In genomic region chr2:48415765-48416515, GRCh38 we compare ENCODE assay signal across 1 cellular context.
TF ChIP-seq lines count a peak whose summit lies in the region.

No MANE protein-coding gene starts in this region.

TF ChIP-seq in HepG2, 621 proteins besides CTCF, POLR2A, EP300 and RAD21 (continued from another document and continues in another):
- TF ChIP-seq, protein P1, sequence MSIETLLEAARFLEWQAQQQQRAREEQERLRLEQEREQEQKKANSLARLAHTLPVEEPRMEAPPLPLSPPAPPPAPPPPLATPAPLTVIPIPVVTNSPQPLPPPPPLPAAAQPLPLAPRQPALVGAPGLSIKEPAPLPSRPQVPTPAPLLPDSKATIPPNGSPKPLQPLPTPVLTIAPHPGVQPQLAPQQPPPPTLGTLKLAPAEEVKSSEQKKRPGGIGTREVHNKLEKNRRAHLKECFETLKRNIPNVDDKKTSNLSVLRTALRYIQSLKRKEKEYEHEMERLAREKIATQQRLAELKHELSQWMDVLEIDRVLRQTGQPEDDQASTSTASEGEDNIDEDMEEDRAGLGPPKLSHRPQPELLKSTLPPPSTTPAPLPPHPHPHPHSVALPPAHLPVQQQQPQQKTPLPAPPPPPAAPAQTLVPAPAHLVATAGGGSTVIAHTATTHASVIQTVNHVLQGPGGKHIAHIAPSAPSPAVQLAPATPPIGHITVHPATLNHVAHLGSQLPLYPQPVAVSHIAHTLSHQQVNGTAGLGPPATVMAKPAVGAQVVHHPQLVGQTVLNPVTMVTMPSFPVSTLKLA (IDR thresholded peaks at IDR 0.05) = peak; percentile 66
- peak; percentile 60; the same call in 1 of the 2 replicates for TF ChIP-seq MIER2 (CRISPR knock-in tag; IDR thresholded peaks at IDR 0.05)
- TF ChIP-seq ASH2L (IDR thresholded peaks at IDR 0.05; ENCODE audit: insufficient read length, low read depth, low read length) = peak; percentile 61
- TF ChIP-seq, protein P2, sequence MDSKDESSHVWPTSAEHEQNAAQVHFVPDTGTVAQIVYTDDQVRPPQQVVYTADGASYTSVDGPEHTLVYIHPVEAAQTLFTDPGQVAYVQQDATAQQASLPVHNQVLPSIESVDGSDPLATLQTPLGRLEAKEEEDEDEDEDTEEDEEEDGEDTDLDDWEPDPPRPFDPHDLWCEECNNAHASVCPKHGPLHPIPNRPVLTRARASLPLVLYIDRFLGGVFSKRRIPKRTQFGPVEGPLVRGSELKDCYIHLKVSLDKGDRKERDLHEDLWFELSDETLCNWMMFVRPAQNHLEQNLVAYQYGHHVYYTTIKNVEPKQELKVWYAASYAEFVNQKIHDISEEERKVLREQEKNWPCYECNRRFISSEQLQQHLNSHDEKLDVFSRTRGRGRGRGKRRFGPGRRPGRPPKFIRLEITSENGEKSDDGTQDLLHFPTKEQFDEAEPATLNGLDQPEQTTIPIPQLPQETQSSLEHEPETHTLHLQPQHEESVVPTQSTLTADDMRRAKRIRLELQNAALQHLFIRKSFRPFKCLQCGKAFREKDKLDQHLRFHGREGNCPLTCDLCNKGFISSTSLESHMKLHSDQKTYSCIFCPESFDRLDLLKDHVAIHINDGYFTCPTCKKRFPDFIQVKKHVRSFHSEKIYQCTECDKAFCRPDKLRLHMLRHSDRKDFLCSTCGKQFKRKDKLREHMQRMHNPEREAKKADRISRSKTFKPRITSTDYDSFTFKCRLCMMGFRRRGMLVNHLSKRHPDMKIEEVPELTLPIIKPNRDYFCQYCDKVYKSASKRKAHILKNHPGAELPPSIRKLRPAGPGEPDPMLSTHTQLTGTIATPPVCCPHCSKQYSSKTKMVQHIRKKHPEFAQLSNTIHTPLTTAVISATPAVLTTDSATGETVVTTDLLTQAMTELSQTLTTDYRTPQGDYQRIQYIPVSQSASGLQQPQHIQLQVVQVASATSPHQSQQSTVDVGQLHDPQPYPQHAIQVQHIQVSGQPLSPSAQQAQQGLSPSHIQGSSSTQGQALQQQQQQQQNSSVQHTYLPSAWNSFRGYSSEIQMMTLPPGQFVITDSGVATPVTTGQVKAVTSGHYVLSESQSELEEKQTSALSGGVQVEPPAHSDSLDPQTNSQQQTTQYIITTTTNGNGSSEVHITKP (CRISPR knock-in tag; IDR thresholded peaks at IDR 0.05; ENCODE audit: low read depth) = no peak
- peak; percentile 91 for TF ChIP-seq GFI1 (CRISPR knock-in tag; IDR thresholded peaks at IDR 0.05; ENCODE audit: borderline replicate concordance)
- TF ChIP-seq REPIN1 (CRISPR knock-in tag; IDR thresholded peaks at IDR 0.05; ENCODE audit: borderline replicate concordance, low read depth) = peak; percentile 73
- TF ChIP-seq, protein P3, sequence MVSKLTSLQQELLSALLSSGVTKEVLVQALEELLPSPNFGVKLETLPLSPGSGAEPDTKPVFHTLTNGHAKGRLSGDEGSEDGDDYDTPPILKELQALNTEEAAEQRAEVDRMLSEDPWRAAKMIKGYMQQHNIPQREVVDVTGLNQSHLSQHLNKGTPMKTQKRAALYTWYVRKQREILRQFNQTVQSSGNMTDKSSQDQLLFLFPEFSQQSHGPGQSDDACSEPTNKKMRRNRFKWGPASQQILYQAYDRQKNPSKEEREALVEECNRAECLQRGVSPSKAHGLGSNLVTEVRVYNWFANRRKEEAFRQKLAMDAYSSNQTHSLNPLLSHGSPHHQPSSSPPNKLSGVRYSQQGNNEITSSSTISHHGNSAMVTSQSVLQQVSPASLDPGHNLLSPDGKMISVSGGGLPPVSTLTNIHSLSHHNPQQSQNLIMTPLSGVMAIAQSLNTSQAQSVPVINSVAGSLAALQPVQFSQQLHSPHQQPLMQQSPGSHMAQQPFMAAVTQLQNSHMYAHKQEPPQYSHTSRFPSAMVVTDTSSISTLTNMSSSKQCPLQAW (CRISPR knock-in tag; IDR thresholded peaks at IDR 0.05) = peak; percentile 91
- TF ChIP-seq MAX (IDR thresholded peaks at IDR 0.05) = peak; percentile 86
- TF ChIP-seq RXRB (CRISPR knock-in tag; IDR thresholded peaks at IDR 0.05; ENCODE audit: borderline replicate concordance) = peak; percentile 42; the same call in 1 of the 2 replicates
- peak; percentile 80 for TF ChIP-seq TBX2 (CRISPR knock-in tag; IDR thresholded peaks at IDR 0.05; ENCODE audit: borderline replicate concordance)
- no peak for TF ChIP-seq RBM22 (optimal IDR thresholded peaks at IDR 0.05; ENCODE audit: low read length)
- TF ChIP-seq ZNF430 (CRISPR knock-in tag; IDR thresholded peaks at IDR 0.05) = peak; percentile 39; the same call in 1 of the 2 replicates
- TF ChIP-seq RCOR2 (CRISPR knock-in tag; IDR thresholded peaks at IDR 0.05) = peak; percentile 40; the same call in 1 of the 2 replicates
- 0 out of 2 replicates have a peak, but pooled peaks have one; percentile 64 for TF ChIP-seq ZKSCAN8 (CRISPR knock-in tag; IDR thresholded peaks at IDR 0.05; ENCODE audit: borderline replicate concordance)
- TF ChIP-seq ZKSCAN1 (IDR thresholded peaks at IDR 0.05; ENCODE audit: low read length) = no peak
- 0 out of 2 replicates have a peak, but pooled peaks have one; percentile 42 for TF ChIP-seq FOXK1 (CRISPR knock-in tag; IDR thresholded peaks at IDR 0.05; ENCODE audit: borderline replicate concordance, low read depth)
- TF ChIP-seq FOXA3 (CRISPR knock-in tag; IDR thresholded peaks at IDR 0.05) = peak; percentile 69
- no peak for TF ChIP-seq ZIK1 (CRISPR knock-in tag; IDR thresholded peaks at IDR 0.05; ENCODE audit: borderline replicate concordance, low read depth)
- TF ChIP-seq SIX1 (CRISPR knock-in tag; IDR thresholded peaks at IDR 0.05; ENCODE audit: borderline replicate concordance) = peak; percentile 55; the same call in 1 of the 2 replicates
- TF ChIP-seq ZFX (CRISPR knock-in tag; IDR thresholded peaks at IDR 0.05; ENCODE audit: low read depth) = peak; percentile 4; the same call in 1 of the 2 replicates
- no peak for TF ChIP-seq TIGD3 (CRISPR knock-in tag; IDR thresholded peaks at IDR 0.05; ENCODE audit: borderline replicate concordance)
- TF ChIP-seq ZNF703 (CRISPR knock-in tag; IDR thresholded peaks at IDR 0.05; ENCODE audit: borderline replicate concordance) = 0 out of 2 replicates have a peak, but pooled peaks have one; percentile 37
- peak; percentile 76 for TF ChIP-seq CEBPB (IDR thresholded peaks at IDR 0.05; ENCODE audit: borderline replicate concordance, low read depth, low read length)
- TF ChIP-seq BHLHE40 (IDR thresholded peaks at IDR 0.05; ENCODE audit: low read length) = 0 out of 2 replicates have a peak, but pooled peaks have one; percentile 19
- peak; percentile 90 for TF ChIP-seq MYC (CRISPR knock-in tag; IDR thresholded peaks at IDR 0.05; ENCODE audit: borderline replicate concordance)
- no peak for TF ChIP-seq CBFB (CRISPR knock-in tag; IDR thresholded peaks at IDR 0.05)
- TF ChIP-seq ZNF576 (CRISPR knock-in tag; IDR thresholded peaks at IDR 0.05) = no peak
- TF ChIP-seq AHDC1 (CRISPR knock-in tag; IDR thresholded peaks at IDR 0.05; ENCODE audit: borderline replicate concordance) = peak; percentile 64; the same call in 1 of the 2 replicates
- TF ChIP-seq ZBTB43 (CRISPR knock-in tag; conservative IDR thresholded peaks at IDR 0.05) = 0 out of 2 replicates have a peak, but pooled peaks have one; percentile 20
- TF ChIP-seq IRX3 (CRISPR knock-in tag; IDR thresholded peaks at IDR 0.05; ENCODE audit: borderline replicate concordance, low read depth) = 0 out of 2 replicates have a peak, but pooled peaks have one; percentile 64
- TF ChIP-seq ARID3A (IDR thresholded peaks at IDR 0.05; ENCODE audit: low read depth, low read length) = peak; percentile 75
- peak; percentile 53; the same call in 1 of the 2 replicates for TF ChIP-seq DRAP1 (CRISPR knock-in tag; IDR thresholded peaks at IDR 0.05)
- TF ChIP-seq, protein P4, sequence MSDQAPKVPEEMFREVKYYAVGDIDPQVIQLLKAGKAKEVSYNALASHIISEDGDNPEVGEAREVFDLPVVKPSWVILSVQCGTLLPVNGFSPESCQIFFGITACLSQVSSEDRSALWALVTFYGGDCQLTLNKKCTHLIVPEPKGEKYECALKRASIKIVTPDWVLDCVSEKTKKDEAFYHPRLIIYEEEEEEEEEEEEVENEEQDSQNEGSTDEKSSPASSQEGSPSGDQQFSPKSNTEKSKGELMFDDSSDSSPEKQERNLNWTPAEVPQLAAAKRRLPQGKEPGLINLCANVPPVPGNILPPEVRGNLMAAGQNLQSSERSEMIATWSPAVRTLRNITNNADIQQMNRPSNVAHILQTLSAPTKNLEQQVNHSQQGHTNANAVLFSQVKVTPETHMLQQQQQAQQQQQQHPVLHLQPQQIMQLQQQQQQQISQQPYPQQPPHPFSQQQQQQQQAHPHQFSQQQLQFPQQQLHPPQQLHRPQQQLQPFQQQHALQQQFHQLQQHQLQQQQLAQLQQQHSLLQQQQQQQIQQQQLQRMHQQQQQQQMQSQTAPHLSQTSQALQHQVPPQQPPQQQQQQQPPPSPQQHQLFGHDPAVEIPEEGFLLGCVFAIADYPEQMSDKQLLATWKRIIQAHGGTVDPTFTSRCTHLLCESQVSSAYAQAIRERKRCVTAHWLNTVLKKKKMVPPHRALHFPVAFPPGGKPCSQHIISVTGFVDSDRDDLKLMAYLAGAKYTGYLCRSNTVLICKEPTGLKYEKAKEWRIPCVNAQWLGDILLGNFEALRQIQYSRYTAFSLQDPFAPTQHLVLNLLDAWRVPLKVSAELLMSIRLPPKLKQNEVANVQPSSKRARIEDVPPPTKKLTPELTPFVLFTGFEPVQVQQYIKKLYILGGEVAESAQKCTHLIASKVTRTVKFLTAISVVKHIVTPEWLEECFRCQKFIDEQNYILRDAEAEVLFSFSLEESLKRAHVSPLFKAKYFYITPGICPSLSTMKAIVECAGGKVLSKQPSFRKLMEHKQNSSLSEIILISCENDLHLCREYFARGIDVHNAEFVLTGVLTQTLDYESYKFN (CRISPR knock-in tag; conservative IDR thresholded peaks at IDR 0.05) = peak; percentile 90
